Comparison of ENCODE assay signal across 10 cellular contexts in the genomic region with DNA sequence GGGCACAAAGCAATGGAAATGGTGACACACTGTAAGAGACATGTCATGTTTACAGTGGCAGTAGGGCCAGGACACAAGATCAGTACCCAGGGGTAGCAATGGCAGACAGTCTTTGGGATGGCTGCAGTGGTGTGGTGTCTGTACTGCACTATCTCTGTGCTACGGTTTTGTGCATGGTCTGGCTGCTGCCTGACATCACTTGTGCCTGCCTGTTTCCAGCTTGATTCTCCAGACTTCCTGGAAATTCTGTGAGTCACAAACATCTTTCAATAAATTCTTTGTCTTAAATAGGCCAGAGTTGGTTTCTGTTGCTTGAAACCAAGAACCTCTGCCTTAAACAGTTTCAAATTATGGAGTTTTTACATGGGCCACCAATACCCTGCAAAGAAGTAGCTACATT.
DNase-seq lines count a peak whose midpoint lies in the region; ATAC-seq and TF ChIP-seq lines count a peak whose summit lies in the region.
"Had no signal": no experiment of that assay in that cellular context is flagged by ENCODE, and none has a peak within 500 bp of the region (broad histone marks: within the 10 kb centered on the region; RNA-seq: fewer than 3 reads in every experiment).

No MANE protein-coding gene starts in this region.

- no peak overlapping the region for H3K4me3 Mint-ChIP-seq in activated CD8-positive, alpha-beta T cell treated with anti-CD3 and anti-CD28 coated beads, Interleukin-2, amount 10 ng/mL, durations not matched to agents 7 days and 5 days
- H3K4me3 Mint-ChIP-seq: nephron progenitor cell had no signal

- H3K27ac ChIP-seq in psoas muscle = no peak overlapping the region
- H3K27ac ChIP-seq: colonic mucosa had no signal

- H3K4me1 Mint-ChIP-seq in activated CD8-positive, alpha-beta T cell treated with anti-CD3 and anti-CD28 coated beads, Interleukin-2, amount 10 ng/mL, durations not matched to agents 7 days and 5 days (ENCODE audit: low read depth) = peaks cover 8% of the 10 kb centered on the region
- H3K4me1 Mint-ChIP-seq: nephron progenitor cell had no signal

- peaks cover 7% of the 10 kb centered on the region for H3K36me3 Mint-ChIP-seq in activated CD8-positive, alpha-beta T cell treated with anti-CD3 and anti-CD28 coated beads, Interleukin-2, amount 10 ng/mL, durations not matched to agents 7 days and 5 days (ENCODE audit: low read depth)

- H3K4me3 ChIP-seq in psoas muscle = no peak overlapping the region
- H3K4me3 ChIP-seq: colonic mucosa had no signal

- POLR2A ChIA-PET in activated CD8-positive, alpha-beta T cell treated with anti-CD3 and anti-CD28 coated beads, Interleukin-2, amount 10 ng/mL, durations not matched to agents 7 days and 5 days (lab: Charles Lee) = no interaction called here

- intact Hi-C loops in psoas muscle (cut with DNase I) = no loop called here

- no peaks in the 10 kb centered on the region for H3K27me3 ChIP-seq in psoas muscle (ENCODE audit: insufficient read depth in 3 of 3, low read length in 2 of 3)
- H3K27me3 ChIP-seq: colonic mucosa had no signal

- no peak for TF ChIP-seq CTCF in psoas muscle (IDR thresholded peaks at IDR 0.05)

- CTCF ChIA-PET in activated CD8-positive, alpha-beta T cell treated with anti-CD3 and anti-CD28 coated beads, Interleukin-2, amount 10 ng/mL, durations not matched to agents 7 days and 5 days (lab: Charles Lee) = interaction anchor here (1.0 kb wide), 1 partner anchor 104 kb away, joined by 3 read pairs; no protein-coding TSS in a partner anchor

- DNase-seq in GM04504 (ENCODE audit: low read depth) (peak; percentile 17), fibroblast of the conjunctiva (ENCODE audit: low read depth) (peak; percentile 26), psoas muscle (no peak), midbrain (lab: John Stamatoyannopoulos, UW) (no peak), NCI-H82 treated with DMSO at 0.1 percent for 48 hours (lab: John Stamatoyannopoulos, UW; ENCODE audit: unreplicated experiment) (no peak)
- no peak for DNase-seq in activated CD8-positive, alpha-beta T cell treated with anti-CD3 and anti-CD28 coated beads, Interleukin-2, amount 10 ng/mL, durations not matched to agents 7 days and 5 days
- DNase-seq: colonic mucosa, nephron progenitor cell had no signal

- H3K9me3 ChIP-seq in psoas muscle = no peaks in the 10 kb centered on the region
- H3K9me3 ChIP-seq: colonic mucosa had no signal

- H3K9me3 Mint-ChIP-seq in activated CD8-positive, alpha-beta T cell treated with anti-CD3 and anti-CD28 coated beads, Interleukin-2, amount 10 ng/mL, durations not matched to agents 7 days and 5 days (ENCODE audit: insufficient read depth) = peaks cover 5% of the 10 kb centered on the region

- no peaks in the 10 kb centered on the region for H3K27me3 Mint-ChIP-seq in activated CD8-positive, alpha-beta T cell treated with anti-CD3 and anti-CD28 coated beads, Interleukin-2, amount 10 ng/mL, durations not matched to agents 7 days and 5 days (ENCODE audit: low read depth)

- H3K27ac Mint-ChIP-seq in activated CD8-positive, alpha-beta T cell treated with anti-CD3 and anti-CD28 coated beads, Interleukin-2, amount 10 ng/mL, durations not matched to agents 7 days and 5 days = no peak overlapping the region
- H3K27ac Mint-ChIP-seq: nephron progenitor cell had no signal

- WGBS in psoas muscle, 3 donors = 25 to 47% (median 32%) methylated on average over 1 of the region's 1 CpG

- peak; percentile 36 for ATAC-seq in activated CD8-positive, alpha-beta T cell treated with anti-CD3 and anti-CD28 coated beads, Interleukin-2, amount 10 ng/mL, durations not matched to agents 7 days and 5 days
- ATAC-seq in psoas muscle (peak in 3 of 4 donors; percentile 21 to 49 (median 47)), GM18858 (IDR thresholded peaks at IDR 0.05; ENCODE audit: unreplicated experiment) (no peak), GM18517 (IDR thresholded peaks at IDR 0.05; ENCODE audit: unreplicated experiment) (no peak)

- H3K4me1 ChIP-seq in psoas muscle = peaks cover 8% of the 10 kb centered on the region
- H3K4me1 ChIP-seq: colonic mucosa had no signal

- H3K36me3 ChIP-seq in psoas muscle (ENCODE audit: insufficient read depth in 1 of 2, low read depth in 1 of 2) = no peaks in the 10 kb centered on the region
- H3K36me3 ChIP-seq: colonic mucosa had no signal

Comparison
In these comparisons a context has a peak if more than half of its experiments do, and no peak if none do; other contexts are left out.
1. DNase-seq: peak in GM04504 (single experiment) and fibroblast of the conjunctiva (single experiment); none in activated CD8-positive, alpha-beta T cell treated with anti-CD3 and anti-CD28 coated beads, Interleukin-2, amount 10 ng/mL, durations not matched to agents 7 days and 5 days (single experiment), psoas muscle (0 of 2), midbrain (single experiment) and NCI-H82 treated with DMSO at 0.1 percent for 48 hours (single experiment).
2. ATAC-seq: peak in activated CD8-positive, alpha-beta T cell treated with anti-CD3 and anti-CD28 coated beads, Interleukin-2, amount 10 ng/mL, durations not matched to agents 7 days and 5 days (single experiment) and psoas muscle (3 of 4); none in GM18858 (single experiment) and GM18517 (single experiment).